24 cellular contexts compared by ENCODE assay signal in genomic region chr11:131592152-131592551, GRCh38.
"Had no signal": no experiment of that assay in that cellular context is flagged by ENCODE, and none has a peak within 500 bp of the region (broad histone marks: within the 10 kb centered on the region; RNA-seq: fewer than 3 reads in every experiment).

No MANE protein-coding gene starts in this region.

- H3K36me3 ChIP-seq: left ventricle myocardium inferior, ovary, prostate gland, spleen, thoracic aorta, tibial artery, upper lobe of right lung had no signal

- H3K36me3 Mint-ChIP-seq: immature natural killer cell; mesothelial cell of epicardium; naive B cell; natural killer cell; stimulated activated memory B cell treated with anti-CD40 and anti-IgM and Interleukin-4, amounts not matched to agents 10 μg/mL and 1 μg/mL and 100 μg/mL, for 72 hours had no signal

- H3K4me1 Mint-ChIP-seq: immature natural killer cell; naive B cell; natural killer cell; stimulated activated memory B cell treated with anti-CD40 and anti-IgM and Interleukin-4, amounts not matched to agents 10 μg/mL and 1 μg/mL and 100 μg/mL, for 72 hours; stimulated activated naive CD8-positive, alpha-beta T cell treated with anti-CD3 and anti-CD28 coated beads, Interleukin-15, amount 100 ng/mL, for 72 hours had no signal

- ATAC-seq: natural killer cell; right cardiac atrium; sciatic nerve; stimulated activated memory B cell treated with anti-CD40 and anti-IgM and Interleukin-4, amounts not matched to agents 10 μg/mL and 1 μg/mL and 100 μg/mL, for 72 hours; stimulated activated naive CD8-positive, alpha-beta T cell treated with anti-CD3 and anti-CD28 coated beads, Interleukin-15, amount 100 ng/mL, for 72 hours; upper lobe of right lung had no signal

- H3K27me3 ChIP-seq: ovary, tibial artery, upper lobe of right lung had no signal

- H3K27ac ChIP-seq: left ventricle myocardium inferior, ovary, prostate gland, skin epidermis, spleen, thoracic aorta, tibial artery, upper lobe of right lung had no signal

- H3K4me3 ChIP-seq: left ventricle myocardium inferior, lung, ovary, prostate gland, skin epidermis, spleen, thoracic aorta, tibial artery, upper lobe of right lung had no signal

- H3K9me3 ChIP-seq: ovary, prostate gland, thoracic aorta, tibial artery, upper lobe of right lung had no signal

- H3K4me1 ChIP-seq: left ventricle myocardium inferior, prostate gland, spleen, tibial artery, upper lobe of right lung had no signal

- DNase-seq: immature natural killer cell; kidney; left ventricle myocardium inferior; mesendoderm; naive B cell; natural killer cell; ovary; retina; right cardiac atrium; spleen; stimulated activated CD4-positive, alpha-beta T cell treated with anti-CD3 and anti-CD28 coated beads, Interleukin-4, amount 100 ng/mL, for 4 hours; stimulated activated CD8-positive, alpha-beta memory T cell treated with anti-CD3 and anti-CD28 coated beads, Interleukin-4, amount 100 ng/mL, for 48 hours; stimulated activated naive CD4-positive, alpha-beta T cell treated with Interleukin-2 at 50 U/mL for 16 hours; stimulated activated naive CD8-positive, alpha-beta T cell treated with anti-CD3 and anti-CD28 coated beads, Interleukin-15, amount 100 ng/mL, for 72 hours; tibial artery; trophoblast cell; upper lobe of right lung had no signal

- H3K27me3 Mint-ChIP-seq: stimulated activated memory B cell treated with anti-CD40 and anti-IgM and Interleukin-4, amounts not matched to agents 10 μg/mL and 1 μg/mL and 100 μg/mL, for 72 hours had no signal

- H3K27ac Mint-ChIP-seq: immature natural killer cell; mesothelial cell of epicardium; naive B cell; natural killer cell; stimulated activated memory B cell treated with anti-CD40 and anti-IgM and Interleukin-4, amounts not matched to agents 10 μg/mL and 1 μg/mL and 100 μg/mL, for 72 hours had no signal

- H3K4me3 Mint-ChIP-seq: immature natural killer cell; mesothelial cell of epicardium; naive B cell; natural killer cell; stimulated activated memory B cell treated with anti-CD40 and anti-IgM and Interleukin-4, amounts not matched to agents 10 μg/mL and 1 μg/mL and 100 μg/mL, for 72 hours; stimulated activated naive CD8-positive, alpha-beta T cell treated with anti-CD3 and anti-CD28 coated beads, Interleukin-15, amount 100 ng/mL, for 72 hours had no signal
